ENCODE assay signal across 17 cellular contexts in the genomic region with DNA sequence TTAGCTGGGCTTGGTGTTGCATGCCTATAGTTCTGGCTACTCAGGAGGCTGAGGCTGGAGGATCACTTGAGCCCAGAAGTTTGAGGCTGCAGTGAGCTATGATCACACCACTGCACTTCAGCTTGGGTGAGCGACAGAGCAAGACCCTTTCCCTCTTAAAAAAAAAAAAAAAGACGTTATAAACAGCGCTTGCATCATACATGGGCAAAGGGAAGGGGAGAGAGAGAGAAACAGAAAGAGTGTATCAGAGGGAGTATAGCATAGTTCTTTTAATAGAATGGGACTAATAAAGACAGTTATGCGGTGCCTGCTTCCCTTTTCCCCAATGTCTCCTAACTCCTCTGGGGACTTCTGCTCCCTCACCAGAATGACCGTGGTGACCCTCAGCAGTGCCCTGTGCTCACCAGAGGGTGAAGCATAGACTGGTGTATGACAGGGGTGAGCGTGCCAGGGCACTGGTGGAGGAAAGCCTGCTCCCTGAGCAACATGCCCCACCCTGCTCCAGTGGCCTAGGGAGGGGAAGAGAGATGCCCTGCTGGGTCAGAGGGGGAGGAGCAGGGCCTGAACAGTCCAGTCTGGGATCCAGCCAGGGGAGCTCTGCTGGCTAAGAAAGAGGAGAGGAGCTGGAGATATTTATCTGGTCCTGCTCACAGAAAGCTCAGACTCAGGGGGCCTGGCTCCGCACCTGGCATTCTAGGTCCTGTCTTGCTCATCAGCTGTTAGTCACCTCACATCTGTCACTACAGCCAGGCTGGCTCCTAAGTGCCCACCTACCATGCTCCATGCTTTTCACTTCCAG. TPM values are rescaled to one million over a fixed set of nuclear protein-coding genes. Genes with fewer than 3 reads are reported as not detected.
A peak's percentile ranks its signal among the peaks of the same experiment; 100 is the strongest.
DNase-seq lines count a peak whose midpoint lies in the region; ATAC-seq and TF ChIP-seq lines count a peak whose summit lies in the region.
"Had no signal": no experiment of that assay in that cellular context is flagged by ENCODE, and none has a peak within 500 bp of the region (broad histone marks: within the 10 kb centered on the region; RNA-seq: fewer than 3 reads in every experiment).

No MANE protein-coding gene starts in this region.

- POLR2A ChIA-PET in SK-N-SH (lab: Yijun Ruan, JAX), result interaction anchor here (0.6 to 1.8 kb wide), 2 partner anchors 14 to 163 kb away, joined by 3 to 6 read pairs; no protein-coding TSS in a partner anchor

- peaks cover 10% of the 10 kb centered on the region for H4K20me1 ChIP-seq in SK-N-SH (ENCODE audit: insufficient read depth)

- H3K27ac Mint-ChIP-seq in T-helper 2 cell treated with Interferon-gamma antibody and Interleukin-4, amounts not matched to agents 5 μg/mL and 100 μg/mL, for 36 hours, result no peak overlapping the region
- H3K27ac Mint-ChIP-seq in natural killer cell treated with Interleukin-12 subunit alpha and Interleukin-12 subunit beta and Interleukin-15 and Interleukin-18, amount 100 ng/mL, for 72 hours, result no peak overlapping the region
- H3K27ac Mint-ChIP-seq: natural killer cell; stimulated activated naive CD8-positive, alpha-beta T cell treated with anti-CD3 and anti-CD28 coated beads, Interleukin-15, Interleukin-2, amounts not matched to agents 100 ng/mL and 50 ng/mL, for 24 hours had no signal

- H3K4me2 ChIP-seq in SK-N-SH, result no peak overlapping the region

- H3K79me2 ChIP-seq in SK-N-SH (ENCODE audit: insufficient read depth), result peaks cover 14% of the 10 kb centered on the region

- 86% methylated on average over 6 of the region's 7 CpGs for WGBS in SK-N-SH (ENCODE audit: low lambda C conversion rate)

- H3K27ac ChIP-seq in SK-N-SH (ENCODE audit: low read depth in 2 of 2, low read length in 1 of 2), result no peak overlapping the region; a peak in 1 of 4 replicates
- H3K27ac ChIP-seq: esophagus muscularis mucosa, prostate gland, VCaP had no signal

- no peak overlapping the region for H3K9ac ChIP-seq in SK-N-SH

- H3K9me3 ChIP-seq in SK-N-SH, result no peaks in the 10 kb centered on the region
- H3K9me3 ChIP-seq: esophagus muscularis mucosa, prostate gland had no signal

- no peaks in the 10 kb centered on the region for H3K36me3 ChIP-seq in SK-N-SH (replicated peaks in 1 of 2; ENCODE audit: control insufficient read depth in 1 of 2, insufficient read depth in 2 of 2, low read length in 1 of 2)
- H3K36me3 ChIP-seq: esophagus muscularis mucosa, prostate gland had no signal

- H3K27me3 Mint-ChIP-seq in T-helper 2 cell treated with Interferon-gamma antibody and Interleukin-4, amounts not matched to agents 5 μg/mL and 100 μg/mL, for 36 hours (ENCODE audit: low read depth), result peaks cover 19% of the 10 kb centered on the region
- peaks cover 0 to 2% of the 10 kb centered on the region in 2 donors for H3K27me3 Mint-ChIP-seq in natural killer cell treated with Interleukin-12 subunit alpha and Interleukin-12 subunit beta and Interleukin-15 and Interleukin-18, amount 100 ng/mL, for 72 hours
- H3K27me3 Mint-ChIP-seq: stimulated activated naive CD8-positive, alpha-beta T cell treated with anti-CD3 and anti-CD28 coated beads, Interleukin-15, Interleukin-2, amounts not matched to agents 100 ng/mL and 50 ng/mL, for 24 hours had no signal

- CTCF ChIA-PET in SK-N-SH (lab: Yijun Ruan, JAX), result interaction anchor here (0.7 to 15.0 kb wide), 12 partner anchors 12 to 114 kb away, joined by 3 to 198 read pairs (median 5); partner anchors contain the start of gene LZTS2

- H3K4me3 ChIP-seq in SK-N-SH (ENCODE audit: low read depth in 2 of 2, low read length in 1 of 2), result no peak overlapping the region
- H3K4me3 ChIP-seq: esophagus muscularis mucosa, prostate gland had no signal

- H3K4me3 Mint-ChIP-seq in T-helper 2 cell treated with Interferon-gamma antibody and Interleukin-4, amounts not matched to agents 5 μg/mL and 100 μg/mL, for 36 hours, result no peak overlapping the region
- H3K4me3 Mint-ChIP-seq in natural killer cell treated with Interleukin-12 subunit alpha and Interleukin-12 subunit beta and Interleukin-15 and Interleukin-18, amount 100 ng/mL, for 72 hours, result no peak overlapping the region
- H3K4me3 Mint-ChIP-seq: natural killer cell; stimulated activated naive CD8-positive, alpha-beta T cell treated with anti-CD3 and anti-CD28 coated beads, Interleukin-15, Interleukin-2, amounts not matched to agents 100 ng/mL and 50 ng/mL, for 24 hours had no signal

- no peak overlapping the region for H2AFZ ChIP-seq in SK-N-SH (ENCODE audit: low read depth)

- no peaks in the 10 kb centered on the region for H3K27me3 ChIP-seq in SK-N-SH (ENCODE audit: insufficient read depth)
- H3K27me3 ChIP-seq: esophagus muscularis mucosa had no signal

- H3K9me3 Mint-ChIP-seq in T-helper 2 cell treated with Interferon-gamma antibody and Interleukin-4, amounts not matched to agents 5 μg/mL and 100 μg/mL, for 36 hours, result no peaks in the 10 kb centered on the region
- no peaks in the 10 kb centered on the region for H3K9me3 Mint-ChIP-seq in natural killer cell treated with Interleukin-12 subunit alpha and Interleukin-12 subunit beta and Interleukin-15 and Interleukin-18, amount 100 ng/mL, for 72 hours
- H3K9me3 Mint-ChIP-seq: natural killer cell; stimulated activated naive CD8-positive, alpha-beta T cell treated with anti-CD3 and anti-CD28 coated beads, Interleukin-15, Interleukin-2, amounts not matched to agents 100 ng/mL and 50 ng/mL, for 24 hours had no signal

- no peak for TF ChIP-seq RAD21 in SK-N-SH (IDR thresholded peaks at IDR 0.05; ENCODE audit: low read length)

- DNase-seq in SK-N-SH (peak; percentile 42), NAMALWA (ENCODE audit: low spot score) (peak; percentile 32), cortex of kidney (lab: John Stamatoyannopoulos, UW) (no peak)
- DNase-seq in T-helper 2 cell treated with Interferon-gamma antibody and Interleukin-4, amounts not matched to agents 5 μg/mL and 100 μg/mL, for 36 hours (ENCODE audit: low spot score), result no peak
- no peak for DNase-seq in activated CD4-positive, alpha-beta T cell treated with anti-CD3 and anti-CD28 coated beads, Interleukin-2, amount 50 U/mL, for 1 hour
- DNase-seq in natural killer cell treated with Interleukin-12 subunit alpha and Interleukin-12 subunit beta and Interleukin-15 and Interleukin-18, amount 100 ng/mL, for 72 hours (ENCODE audit: low spot score), result no peak
- DNase-seq: IMR-90; natural killer cell; NCI-H1417 treated with DMSO at 0.1 percent for 48 hours; NCI-H2227 treated with DMSO at 0.1 percent for 48 hours; stimulated activated CD4-positive, alpha-beta T cell treated with anti-CD3 and anti-CD28 coated beads, Interleukin-15, amount 100 ng/mL, for 24 hours had no signal

- peaks cover 4 to 39% of the 10 kb centered on the region in 2 experiments; a peak in 2 of 4 replicates for H3K4me1 ChIP-seq in SK-N-SH (ENCODE audit: control insufficient read depth in 1 of 2, insufficient read depth in 2 of 2, low read depth in 1 of 2, low read length in 1 of 2)

- TF ChIP-seq CTCF in SK-N-SH (IDR thresholded peaks at IDR 0.05), result no peak

- no peaks in the 10 kb centered on the region for H3K9me2 ChIP-seq in SK-N-SH

- H3F3A ChIP-seq in SK-N-SH (replicated peaks; ENCODE audit: insufficient read depth), result peaks cover 17% of the 10 kb centered on the region

- TF ChIP-seq EP300 in SK-N-SH (IDR thresholded peaks at IDR 0.05; ENCODE audit: borderline replicate concordance in 1 of 2, low read depth in 1 of 2, low read length in 1 of 2), result no peak

- ATAC-seq in SK-N-SH treated with all-trans-retinoic acid at 6 μM for 48 hours (no peak), esophagus mucosa (peak; percentile 19)
- no peak for ATAC-seq in natural killer cell treated with Interleukin-12 subunit alpha and Interleukin-12 subunit beta and Interleukin-15 and Interleukin-18, amount 100 ng/mL, for 72 hours
- ATAC-seq: natural killer cell had no signal

- H3K36me3 Mint-ChIP-seq in T-helper 2 cell treated with Interferon-gamma antibody and Interleukin-4, amounts not matched to agents 5 μg/mL and 100 μg/mL, for 36 hours (ENCODE audit: low read depth), result no peaks in the 10 kb centered on the region
- H3K36me3 Mint-ChIP-seq in natural killer cell treated with Interleukin-12 subunit alpha and Interleukin-12 subunit beta and Interleukin-15 and Interleukin-18, amount 100 ng/mL, for 72 hours, result no peaks in the 10 kb centered on the region
- H3K36me3 Mint-ChIP-seq: natural killer cell had no signal

- H3K4me1 Mint-ChIP-seq in T-helper 2 cell treated with Interferon-gamma antibody and Interleukin-4, amounts not matched to agents 5 μg/mL and 100 μg/mL, for 36 hours (ENCODE audit: low read depth), result peaks cover 16% of the 10 kb centered on the region
- peaks cover 15 to 22% of the 10 kb centered on the region in 2 donors for H3K4me1 Mint-ChIP-seq in natural killer cell treated with Interleukin-12 subunit alpha and Interleukin-12 subunit beta and Interleukin-15 and Interleukin-18, amount 100 ng/mL, for 72 hours (ENCODE audit: low read depth in 2 of 2)

RNA-seq across cellular contexts. Expression of gene PDZD7, which starts 2.3 kb away (rescaled TPM):
- polyA plus RNA-seq in SK-N-SH (2012; rRNA removed), result 1.9 and 2.3 TPM in 2 replicates
- polyA plus RNA-seq in SK-N-SH (2012; cell fraction: cytosol; rRNA removed), result 0.95 and 1.5 TPM in 2 replicates
- 5.4 and 6.8 TPM in 2 replicates for polyA plus RNA-seq in SK-N-SH (2012; cell fraction: nucleus; rRNA removed)
- total RNA-seq in esophagus mucosa, result 0.04 TPM
- total RNA-seq in natural killer cell treated with Interleukin-12 subunit alpha and Interleukin-12 subunit beta and Interleukin-15 and Interleukin-18, amount 100 ng/mL, for 72 hours, result under 1 TPM; 0.17 to 0.62 TPM

RNA-seq across cellular contexts. Expression of gene SFXN3, which starts 2.4 kb away (rescaled TPM):
- 142 and 229 TPM in 2 replicates for polyA plus RNA-seq in SK-N-SH (2012; rRNA removed)
- polyA plus RNA-seq in SK-N-SH (2012; cell fraction: cytosol; rRNA removed), result 44.8 and 65.6 TPM in 2 replicates
- polyA plus RNA-seq in SK-N-SH (2012; cell fraction: nucleus; rRNA removed), result 1,157 and 1,277 TPM in 2 replicates
- 4.9 TPM for total RNA-seq in esophagus mucosa
- 10 to 100 TPM; 12.5 to 21.1 TPM for total RNA-seq in natural killer cell treated with Interleukin-12 subunit alpha and Interleukin-12 subunit beta and Interleukin-15 and Interleukin-18, amount 100 ng/mL, for 72 hours

RNA-seq across cellular contexts. Expression of gene LZTS2, which starts 29.0 kb away (rescaled TPM):
- 50.6 and 52.2 TPM in 2 replicates for polyA plus RNA-seq in SK-N-SH (2012; rRNA removed)
- 18.5 and 31.3 TPM in 2 replicates for polyA plus RNA-seq in SK-N-SH (2012; cell fraction: cytosol; rRNA removed)
- polyA plus RNA-seq in SK-N-SH (2012; cell fraction: nucleus; rRNA removed), result 105 and 145 TPM in 2 replicates
- total RNA-seq in esophagus mucosa, result 23.0 TPM
- 1 to 10 TPM; 6.2 to 6.4 TPM for total RNA-seq in natural killer cell treated with Interleukin-12 subunit alpha and Interleukin-12 subunit beta and Interleukin-15 and Interleukin-18, amount 100 ng/mL, for 72 hours

RNA-seq across cellular contexts. Expression of gene KAZALD1, which starts 33.1 kb away (rescaled TPM):
- 1.9 and 3.0 TPM in 2 replicates for polyA plus RNA-seq in SK-N-SH (2012; rRNA removed)
- polyA plus RNA-seq in SK-N-SH (2012; cell fraction: cytosol; rRNA removed), result 0.84 and 1.4 TPM in 2 replicates
- polyA plus RNA-seq in SK-N-SH (2012; cell fraction: nucleus; rRNA removed), result 6.2 and 8.4 TPM in 2 replicates
- total RNA-seq in esophagus mucosa, result 4.1 TPM
- 1 to 10 TPM in 1 of 2 donors, not detected in 1; 1.9 TPM for total RNA-seq in natural killer cell treated with Interleukin-12 subunit alpha and Interleukin-12 subunit beta and Interleukin-15 and Interleukin-18, amount 100 ng/mL, for 72 hours

RNA-seq across cellular contexts. Expression of gene TWNK, which starts 41.3 kb away (rescaled TPM):
- 16.4 and 20.0 TPM in 2 replicates for polyA plus RNA-seq in SK-N-SH (2012; rRNA removed)
- 16.6 and 20.2 TPM in 2 replicates for polyA plus RNA-seq in SK-N-SH (2012; cell fraction: cytosol; rRNA removed)
- polyA plus RNA-seq in SK-N-SH (2012; cell fraction: nucleus; rRNA removed), result 15.7 and 20.7 TPM in 2 replicates
- 5.7 TPM for total RNA-seq in esophagus mucosa
- 10 to 100 TPM; 13.6 to 34.2 TPM for total RNA-seq in natural killer cell treated with Interleukin-12 subunit alpha and Interleukin-12 subunit beta and Interleukin-15 and Interleukin-18, amount 100 ng/mL, for 72 hours

Comparison
In these comparisons a context has a peak if more than half of its experiments do, and no peak if none do; other contexts are left out.
1. DNase-seq: peak in SK-N-SH (single experiment) and NAMALWA (single experiment); none in cortex of kidney (single experiment), T-helper 2 cell treated with Interferon-gamma antibody and Interleukin-4, amounts not matched to agents 5 μg/mL and 100 μg/mL, for 36 hours (single experiment), activated CD4-positive, alpha-beta T cell treated with anti-CD3 and anti-CD28 coated beads, Interleukin-2, amount 50 U/mL, for 1 hour (single experiment) and natural killer cell treated with Interleukin-12 subunit alpha and Interleukin-12 subunit beta and Interleukin-15 and Interleukin-18, amount 100 ng/mL, for 72 hours (single experiment).